16 cellular contexts compared by ENCODE assay signal in genomic region chr22:43131773-43132501, GRCh38. TPM values are rescaled to one million over a fixed set of nuclear protein-coding genes. Genes with fewer than 3 reads are reported as not detected.
DNase-seq lines count a peak whose midpoint lies in the region; ATAC-seq and TF ChIP-seq lines count a peak whose summit lies in the region.
"Had no signal": no experiment of that assay in that cellular context is flagged by ENCODE, and none has a peak within 500 bp of the region (broad histone marks: within the 10 kb centered on the region; RNA-seq: fewer than 3 reads in every experiment).

No MANE protein-coding gene starts in this region.

- H3K9me1 ChIP-seq in IMR-90 (ENCODE audit: insufficient read depth, low read length) = peaks cover 7% of the 10 kb centered on the region

- H2AK9ac ChIP-seq in IMR-90 (replicated peaks; ENCODE audit: low read depth, low read length, poor library complexity) = peak overlapping the region; percentile 63

- H2BK5ac ChIP-seq in IMR-90 (ENCODE audit: low read depth, low read length, poor library complexity, severe bottlenecking) = no peak overlapping the region

- no peak overlapping the region for H4K8ac ChIP-seq in IMR-90 (ENCODE audit: low read depth in 2 of 2, low read length in 2 of 2)

- 91% methylated on average over 9 of the region's 17 CpGs; no CpG with 5 or more reads in 1 of the 2 experiments for WGBS in IMR-90 (ENCODE audit: extremely low coverage in 2 of 2, insufficient read length in 1 of 2), 2 experiments
- WGBS in testis, 2 donors = 62 to 68% methylated on average over 17 of the region's 17 CpGs

- no peak overlapping the region for H2BK120ac ChIP-seq in IMR-90 (ENCODE audit: low read depth, low read length)

- H4K5ac ChIP-seq in IMR-90 (ENCODE audit: low read depth, low read length) = no peak overlapping the region

- H3K79me1 ChIP-seq in IMR-90 (ENCODE audit: low read depth in 1 of 2, low read length in 2 of 2) = peaks cover 0 to 5% of the 10 kb centered on the region in 2 experiments; a peak in 1 of 4 replicates

- ATAC-seq in IMR-90 (ENCODE audit: low read depth) (no peak), upper lobe of right lung (no peak)
- ATAC-seq: GM12878, Panc1 had no signal

- H3K56ac ChIP-seq in IMR-90 (ENCODE audit: extremely low read depth, insufficient read depth, low read length) = no peak overlapping the region

- H4K91ac ChIP-seq in IMR-90 (ENCODE audit: insufficient read depth, low read depth, low read length) = no peak overlapping the region

- TF ChIP-seq CTCF in IMR-90 (conservative IDR thresholded peaks at IDR 0.05; ENCODE audit: low read depth, low read length) (no peak), right atrium auricular region (IDR thresholded peaks at IDR 0.05) (no peak), testis (IDR thresholded peaks at IDR 0.05) (no peak), upper lobe of right lung (IDR thresholded peaks at IDR 0.05) (no peak)

- no peak overlapping the region for H3K4me2 ChIP-seq in IMR-90 (ENCODE audit: low read depth, low read length)

- H3K18ac ChIP-seq in IMR-90 (ENCODE audit: low read depth, low read length) = no peak overlapping the region

- BruUV-seq in IMR-90 (replicated peaks; lab: Mats Ljungman, UMichigan) = no TSS peak

- CTCF ChIA-PET in IMR-90 (lab: Yijun Ruan, JAX) = no interaction called here

- H3K27ac ChIP-seq in IMR-90 (ENCODE audit: insufficient read depth, low read length) = no peak overlapping the region
- H3K27ac ChIP-seq in right atrium auricular region = peak overlapping the region; percentile 32 to 45
- H3K27ac ChIP-seq in testis = peak overlapping the region in 1 of 2 donors; percentile 50
- no peak overlapping the region for H3K27ac ChIP-seq in upper lobe of right lung

- H3K36me3 ChIP-seq in IMR-90 (ENCODE audit: control insufficient read depth, insufficient read depth, low read length) (peaks cover 28% of the 10 kb centered on the region), right atrium auricular region (peaks cover 30% of the 10 kb centered on the region), testis (ENCODE audit: low read depth, missing control alignments) (no peaks in the 10 kb centered on the region), upper lobe of right lung (peaks cover 36% of the 10 kb centered on the region)

- TF ChIP-seq RAD21 in IMR-90 (IDR thresholded peaks at IDR 0.05; ENCODE audit: low read length) = no peak

- in situ Hi-C loops in IMR-90 (cut with MboI; ENCODE audit: low sequenced_read_pairs) = no loop called here

- H4K20me1 ChIP-seq in IMR-90 (ENCODE audit: insufficient read depth, low read length) = no peaks in the 10 kb centered on the region

- no peak overlapping the region for H3K14ac ChIP-seq in IMR-90 (replicated peaks; ENCODE audit: low read depth, low read length)

- H3K4me1 ChIP-seq in IMR-90 (ENCODE audit: control insufficient read depth, insufficient read depth, low read length) = peaks cover 6% of the 10 kb centered on the region
- peaks cover 0 to 33% of the 10 kb centered on the region in 2 donors for H3K4me1 ChIP-seq in right atrium auricular region
- peaks cover 11% of the 10 kb centered on the region for H3K4me1 ChIP-seq in testis
- H3K4me1 ChIP-seq in upper lobe of right lung = peaks cover 21% of the 10 kb centered on the region

- H2AFZ ChIP-seq in IMR-90 (replicated peaks; ENCODE audit: low read length, poor library complexity) = no peak overlapping the region

- no peak overlapping the region for H3K23ac ChIP-seq in IMR-90 (ENCODE audit: low read depth, low read length)

- POLR2A ChIA-PET in IMR-90 (lab: Charles Lee; ENCODE audit: unreplicated experiment) = no interaction called here

- H2BK15ac ChIP-seq in IMR-90 (ENCODE audit: low read depth, low read length) = no peak overlapping the region

- intact Hi-C loops in IMR-90 (cut with micrococcal nuclease) = no loop called here
- intact Hi-C loops in testis (cut with DNase I; ENCODE audit: low total_unique reads) = no loop called here
- intact Hi-C loops in upper lobe of right lung (cut with DNase I) = no loop called here

- dilution Hi-C loops in IMR-90 (cut with HindIII; ENCODE audit: low sequenced_read_pairs, unreplicated experiment) = no loop called here

- H2BK20ac ChIP-seq in IMR-90 (ENCODE audit: low read depth, low read length) = no peak overlapping the region

- no peaks in the 10 kb centered on the region for H3K9me3 ChIP-seq in IMR-90 (ENCODE audit: control insufficient read depth, insufficient read depth, low read length)
- no peaks in the 10 kb centered on the region for H3K9me3 ChIP-seq in right atrium auricular region
- H3K9me3 ChIP-seq in testis = no peaks in the 10 kb centered on the region
- no peaks in the 10 kb centered on the region for H3K9me3 ChIP-seq in upper lobe of right lung

- no peak overlapping the region for H2AK5ac ChIP-seq in IMR-90 (ENCODE audit: low read depth, low read length)

- no peak for TF ChIP-seq POLR2A in IMR-90 (IDR thresholded peaks at IDR 0.05; ENCODE audit: low read depth, low read length)
- TF ChIP-seq POLR2A in testis (IDR thresholded peaks at IDR 0.05) = no peak

- H3K27me3 ChIP-seq in IMR-90 (ENCODE audit: control insufficient read depth, insufficient read depth, low read length) (no peaks in the 10 kb centered on the region), right atrium auricular region (no peaks in the 10 kb centered on the region), testis (no peaks in the 10 kb centered on the region), upper lobe of right lung (no peaks in the 10 kb centered on the region)

- no peak for DNase-seq in IMR-90
- DNase-seq in dermis blood vessel endothelial cell = peak; percentile 57
- no peak for DNase-seq in right atrium auricular region (ENCODE audit: low spot score)
- DNase-seq in testis = peak; percentile 34
- no peak for DNase-seq in GOT3 (lab: John Stamatoyannopoulos, UW)
- DNase-seq in pons (ENCODE audit: low spot score) = no peak
- no peak for DNase-seq in upper lobe of right lung
- DNase-seq: AML-193; CD4-positive, CD25-positive, alpha-beta regulatory T cell; KG1; NCI-H1105; NCI-H187 treated with DMSO at 0.1 percent for 48 hours; NCI-H82; SHP77 treated with DMSO at 0.1 percent for 48 hours had no signal

- H3K9ac ChIP-seq in IMR-90 (ENCODE audit: low read depth, low read length) = no peak overlapping the region

- H3K4me3 ChIP-seq in IMR-90 (ENCODE audit: insufficient read depth, low read depth, low read length) = no peak overlapping the region
- no peak overlapping the region for H3K4me3 ChIP-seq in right atrium auricular region
- H3K4me3 ChIP-seq in testis = no peak overlapping the region
- no peak overlapping the region for H3K4me3 ChIP-seq in upper lobe of right lung
- H3K4me3 ChIP-seq: GM12878 had no signal

- H3K4ac ChIP-seq in IMR-90 (ENCODE audit: low read depth, low read length) = no peak overlapping the region

TF ChIP-seq in IMR-90, 13 proteins besides CTCF, POLR2A, EP300 and RAD21 (continues in another document):
- no peak for TF ChIP-seq FOS (IDR thresholded peaks at IDR 0.05; ENCODE audit: low read depth, low read length)
- no peak for TF ChIP-seq BHLHE40 (IDR thresholded peaks at IDR 0.05; ENCODE audit: low read depth, low read length)
- TF ChIP-seq MAZ (IDR thresholded peaks at IDR 0.05; ENCODE audit: borderline replicate concordance, low read depth, low read length) = no peak

RNA-seq across cellular contexts. Expression of gene MCAT, which starts 11.3 kb away (rescaled TPM):
- 7.3 and 8.3 TPM in 2 replicates for total RNA-seq in IMR-90 (2012; rRNA removed)
- 19.7 and 21.2 TPM in 2 replicates for polyA plus RNA-seq in IMR-90 (2012; rRNA removed)
- polyA plus RNA-seq in IMR-90 (2012; cell fraction: cytosol; rRNA removed) = 25.4 and 27.1 TPM in 2 replicates
- 11.1 and 16.6 TPM in 2 replicates for polyA plus RNA-seq in IMR-90 (2012; cell fraction: nucleus; rRNA removed; ENCODE audit: low replicate concordance)
- 11.7 and 14.8 TPM in 2 replicates for total RNA-seq in dermis blood vessel endothelial cell
- 10 to 100 TPM; 16.1 to 17.6 TPM for total RNA-seq in right atrium auricular region
- total RNA-seq in testis = 10 to 100 TPM; 43.1 to 46.5 TPM
- polyA plus RNA-seq in testis (ENCODE audit: insufficient read depth, low read depth, low replicate concordance) = 25.4 TPM
- 12.1 TPM for total RNA-seq in upper lobe of right lung

RNA-seq across cellular contexts. Expression of gene TSPO, which starts 19.4 kb away (rescaled TPM):
- total RNA-seq in IMR-90 (2012; rRNA removed) (94.7 and 115 TPM in 2 replicates), dermis blood vessel endothelial cell (361 and 465 TPM in 2 replicates), right atrium auricular region (100 to 1,000 TPM; 182 to 241 TPM), testis (10 to 100 TPM; 68.7 to 92.5 TPM), upper lobe of right lung (185 TPM)
- polyA plus RNA-seq in IMR-90 (2012; rRNA removed) (297 and 401 TPM in 2 replicates), testis (ENCODE audit: insufficient read depth, low read depth, low replicate concordance) (42.8 TPM)
- 415 and 627 TPM in 2 replicates for polyA plus RNA-seq in IMR-90 (2012; cell fraction: cytosol; rRNA removed)
- polyA plus RNA-seq in IMR-90 (2012; cell fraction: nucleus; rRNA removed; ENCODE audit: low replicate concordance) = 93.4 and 268 TPM in 2 replicates

RNA-seq across cellular contexts. Expression of gene BIK, which starts 21.4 kb away (rescaled TPM):
- total RNA-seq in IMR-90 (2012; rRNA removed) = 0.18 and 0.28 TPM in 2 replicates
- polyA plus RNA-seq in IMR-90 (2012; rRNA removed) = 0.19 TPM in 1 of 2 replicates, not detected in the other
- 0.21 and 0.22 TPM in 2 replicates for polyA plus RNA-seq in IMR-90 (2012; cell fraction: cytosol; rRNA removed)
- polyA plus RNA-seq in IMR-90 (2012; cell fraction: nucleus; rRNA removed; ENCODE audit: low replicate concordance) = 0.14 TPM in 1 of 2 replicates, not detected in the other
- total RNA-seq in dermis blood vessel endothelial cell = 1.7 and 1.9 TPM in 2 replicates
- total RNA-seq in right atrium auricular region = under 1 TPM in 1 of 2 donors, not detected in 1; 0.63 TPM
- 1 to 10 TPM; 7.2 to 9.6 TPM for total RNA-seq in testis
- polyA plus RNA-seq in testis (ENCODE audit: insufficient read depth, low read depth, low replicate concordance) = 2.5 TPM
- 0.87 TPM for total RNA-seq in upper lobe of right lung

RNA-seq across cellular contexts. Expression of gene TTLL1, which starts 42.7 kb away (rescaled TPM):
- total RNA-seq in IMR-90 (2012; rRNA removed) = 9.7 and 10.8 TPM in 2 replicates
- polyA plus RNA-seq in IMR-90 (2012; rRNA removed) = 12.7 and 13.2 TPM in 2 replicates
- 10.6 and 14.0 TPM in 2 replicates for polyA plus RNA-seq in IMR-90 (2012; cell fraction: cytosol; rRNA removed)
- polyA plus RNA-seq in IMR-90 (2012; cell fraction: nucleus; rRNA removed; ENCODE audit: low replicate concordance) = 5.5 and 9.0 TPM in 2 replicates
- 9.9 and 11.1 TPM in 2 replicates for total RNA-seq in dermis blood vessel endothelial cell
- 1 to 10 TPM; 4.4 to 5.2 TPM for total RNA-seq in right atrium auricular region
- 10 to 100 TPM; 22.5 to 28.9 TPM for total RNA-seq in testis
- polyA plus RNA-seq in testis (ENCODE audit: insufficient read depth, low read depth, low replicate concordance) = 30.0 TPM
- 5.1 TPM for total RNA-seq in upper lobe of right lung

RNA-seq across cellular contexts. Expression of gene TTLL12, which starts 55.0 kb away (rescaled TPM):
- total RNA-seq in IMR-90 (2012; rRNA removed) (26.7 and 30.1 TPM in 2 replicates), dermis blood vessel endothelial cell (29.4 and 38.0 TPM in 2 replicates), right atrium auricular region (10 to 100 TPM; 11.4 to 15.1 TPM), testis (100 to 1,000 TPM; 111 to 175 TPM), upper lobe of right lung (20.5 TPM)
- polyA plus RNA-seq in IMR-90 (2012; rRNA removed) (20.9 and 21.8 TPM in 2 replicates), testis (ENCODE audit: insufficient read depth, low read depth, low replicate concordance) (62.0 TPM)
- 13.3 and 15.5 TPM in 2 replicates for polyA plus RNA-seq in IMR-90 (2012; cell fraction: cytosol; rRNA removed)
- 7.9 and 17.5 TPM in 2 replicates for polyA plus RNA-seq in IMR-90 (2012; cell fraction: nucleus; rRNA removed; ENCODE audit: low replicate concordance)

Comparison
In these comparisons a context has a peak if more than half of its experiments do, and no peak if none do; other contexts are left out.
1. DNase-seq: peak in dermis blood vessel endothelial cell (single experiment) and testis (single experiment); none in IMR-90 (single experiment), right atrium auricular region (single experiment), GOT3 (single experiment), pons (single experiment) and upper lobe of right lung (single experiment).
2. H3K27ac ChIP-seq: peak in right atrium auricular region (2 of 2); none in IMR-90 (single experiment) and upper lobe of right lung (single experiment).